In the genomic region with DNA sequence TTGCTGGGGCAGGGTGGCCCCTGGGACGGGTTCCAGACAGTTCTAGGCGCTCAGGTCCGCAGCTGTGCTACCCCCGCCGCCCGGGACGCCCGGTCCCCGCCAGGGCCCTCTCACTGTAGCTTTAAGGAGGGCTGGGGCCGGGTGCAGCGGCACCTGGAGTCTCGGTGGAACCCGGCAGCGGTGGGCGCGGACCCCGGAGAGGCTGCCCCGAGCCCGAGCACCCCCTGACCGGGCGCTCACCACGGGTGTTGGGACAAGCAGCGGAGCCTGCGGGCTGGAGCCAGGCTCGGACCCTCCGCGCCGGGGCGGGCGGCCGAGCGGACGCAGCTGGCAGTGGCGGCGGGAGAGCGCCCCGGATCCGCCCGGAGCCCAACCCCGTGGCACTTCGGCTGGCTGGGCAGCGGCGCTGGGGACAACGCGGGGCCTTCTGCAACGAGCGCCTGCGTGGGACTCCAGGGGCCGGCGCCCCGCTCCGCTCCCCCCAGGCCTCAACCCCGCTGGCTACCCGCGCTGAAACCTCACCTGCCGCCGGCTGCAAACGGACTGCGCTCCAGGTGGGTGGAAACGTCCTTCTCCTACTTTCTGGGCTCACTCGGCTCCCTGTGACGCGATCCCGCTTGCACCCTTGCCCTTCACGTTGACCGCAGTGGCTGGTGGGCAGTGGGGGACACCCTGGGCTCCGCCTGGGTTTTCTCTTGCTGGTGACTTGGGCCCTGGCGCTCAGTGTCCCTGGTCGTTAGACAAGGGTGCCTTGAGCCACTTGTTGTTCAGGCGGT, we compare ENCODE assay signal across 8 cellular contexts.
DNase-seq lines count a peak whose midpoint lies in the region; ATAC-seq and TF ChIP-seq lines count a peak whose summit lies in the region.

No MANE protein-coding gene starts in this region.

- ATAC-seq in left cardiac atrium (peak; percentile 82 to 88), GM21825 (IDR thresholded peaks at IDR 0.05; ENCODE audit: unreplicated experiment) (no peak), HG03159 (IDR thresholded peaks at IDR 0.05; ENCODE audit: unreplicated experiment) (no peak)

- no peak overlapping the region for H3K27ac ChIP-seq in GM23248
- peak overlapping the region; percentile 68 to 71 for H3K27ac ChIP-seq in prostate gland

- no peak for TF ChIP-seq POLR2A in prostate gland (IDR thresholded peaks at IDR 0.05)

- H3K4me2 ChIP-seq in GM23248 (ENCODE audit: unreplicated experiment): peak overlapping the region; percentile 42

- H2AFZ ChIP-seq in GM23248: peak overlapping the region; percentile 63

- H3K4me1 ChIP-seq in GM23248 (ENCODE audit: insufficient read depth) (no peaks in the 10 kb centered on the region), prostate gland (replicated peaks) (no peaks in the 10 kb centered on the region)

- H4K20me1 ChIP-seq in GM23248 (ENCODE audit: insufficient read depth): no peaks in the 10 kb centered on the region

- 4 to 7% methylated on average over 41 to 50 of the region's 70 CpGs for WGBS in GM23248 (ENCODE audit: low coverage in 1 of 2, low lambda C conversion rate in 2 of 2, missing lambda C conversion rate in 2 of 2), 2 experiments
- WGBS in prostate gland: 1% methylated on average over 70 of the region's 70 CpGs

- H3K4me3 ChIP-seq in GM23248 (peak overlapping the region; percentile 49), prostate gland (peak overlapping the region; percentile 45 to 61)

- H3K27me3 ChIP-seq in GM23248 (replicated peaks; ENCODE audit: insufficient read depth): no peaks in the 10 kb centered on the region
- no peaks in the 10 kb centered on the region for H3K27me3 ChIP-seq in prostate gland (replicated peaks; ENCODE audit: insufficient read depth)

- no peak for TF ChIP-seq CTCF in prostate gland (IDR thresholded peaks at IDR 0.05)

- no peaks in the 10 kb centered on the region for H3K9me3 ChIP-seq in GM23248 (ENCODE audit: low read depth)
- no peaks in the 10 kb centered on the region for H3K9me3 ChIP-seq in prostate gland

- H3K36me3 ChIP-seq in GM23248 (ENCODE audit: low read depth): no peaks in the 10 kb centered on the region
- H3K36me3 ChIP-seq in prostate gland: no peaks in the 10 kb centered on the region

- intact Hi-C loops in left cardiac atrium (cut with DNase I) (no loop called here), prostate gland (cut with DNase I) (no loop called here)

- in situ Hi-C loops in GM23248 (cut with MboI): no loop called here

- H3K9ac ChIP-seq in GM23248: no peak overlapping the region

- peak; percentile 20 for DNase-seq in GM23248
- DNase-seq in activated T-cell treated with anti-CD3 and anti-CD28 coated beads, Interleukin-2, amount 50 U/mL, for 1 hour: peak; percentile 28
- DNase-seq in left cardiac atrium: no peak
- peak; percentile 13 for DNase-seq in prostate gland (ENCODE audit: low spot score)
- no peak for DNase-seq in Kasumi-1 (lab: John Stamatoyannopoulos, UW)
- no peak for DNase-seq in NCI-H2171 treated with DMSO at 0.1 percent for 48 hours (lab: John Stamatoyannopoulos, UW)

- no peaks in the 10 kb centered on the region for H3K9me2 ChIP-seq in GM23248 (ENCODE audit: insufficient read depth)

- H3F3A ChIP-seq in GM23248 (ENCODE audit: insufficient read depth): no peaks in the 10 kb centered on the region

- H3K79me2 ChIP-seq in GM23248 (ENCODE audit: insufficient read depth): no peaks in the 10 kb centered on the region

Comparison
In these comparisons a context has a peak if more than half of its experiments do, and no peak if none do; other contexts are left out.
1. DNase-seq: peak in GM23248 (single experiment), activated T-cell treated with anti-CD3 and anti-CD28 coated beads, Interleukin-2, amount 50 U/mL, for 1 hour (single experiment) and prostate gland (single experiment); none in left cardiac atrium (single experiment), Kasumi-1 (0 of 2) and NCI-H2171 treated with DMSO at 0.1 percent for 48 hours (single experiment).
2. ATAC-seq: peak in left cardiac atrium (2 of 2); none in GM21825 (single experiment) and HG03159 (single experiment).